ENCODE assay signal across 8 cellular contexts in genomic region chr10:6162589-6163356, GRCh38. TPM values are rescaled to one million over a fixed set of nuclear protein-coding genes. Genes with fewer than 3 reads are reported as not detected.
DNase-seq lines count a peak whose midpoint lies in the region; ATAC-seq and TF ChIP-seq lines count a peak whose summit lies in the region.

No MANE protein-coding gene starts in this region.

- H3K36me3 ChIP-seq in Caco-2 (ENCODE audit: control insufficient read depth, insufficient read depth, low read length): no peaks in the 10 kb centered on the region
- no peaks in the 10 kb centered on the region for H3K36me3 ChIP-seq in ectodermal cell (ENCODE audit: control insufficient read depth, insufficient read depth, low read length)
- H3K36me3 ChIP-seq in neutrophil: no peaks in the 10 kb centered on the region

- H3K4me1 Mint-ChIP-seq in Caco-2 (ENCODE audit: low read depth, unreplicated experiment): peaks cover 42% of the 10 kb centered on the region

- CTCF ChIA-PET in Caco-2 (lab: Charles Lee): interaction anchor here (0.6 to 2.5 kb wide), 5 partner anchors 40 to 239 kb away, joined by 3 to 19 read pairs (median 3); partner anchors contain the start of gene PFKFB3

- H3K27me3 ChIP-seq in Caco-2 (replicated peaks; ENCODE audit: control insufficient read depth, insufficient read depth, low read length) (no peaks in the 10 kb centered on the region), ectodermal cell (ENCODE audit: control insufficient read depth, insufficient read depth, low read length, poor library complexity, severe bottlenecking) (no peaks in the 10 kb centered on the region), neutrophil (no peaks in the 10 kb centered on the region)

- peaks cover 43% of the 10 kb centered on the region for H3K36me3 Mint-ChIP-seq in Caco-2 (ENCODE audit: insufficient read depth, unreplicated experiment)

- peak; percentile 68 to 73 for DNase-seq in Caco-2
- peak; percentile 36 for DNase-seq in NCI-H69 (lab: John Stamatoyannopoulos, UW)
- no peak for DNase-seq in activated CD8-positive, alpha-beta memory T cell treated with anti-CD3 and anti-CD28 coated beads, Interleukin-2, amount 50 U/mL, for 48 hours
- no peak for DNase-seq in NCI-H226

- no peak for ATAC-seq in GM21723 (IDR thresholded peaks at IDR 0.05; ENCODE audit: unreplicated experiment)
- ATAC-seq in GM21825 (IDR thresholded peaks at IDR 0.05; ENCODE audit: unreplicated experiment): no peak

- BruUV-seq in Caco-2 (replicated peaks; lab: Mats Ljungman, UMichigan): TSS peak; percentile 92

- 80 to 81% methylated on average over 12 of the region's 12 CpGs for WGBS in ectodermal cell, 2 experiments

- H3K4me3 Mint-ChIP-seq in Caco-2 (ENCODE audit: unreplicated experiment): peak overlapping the region; percentile 88

- H3K4me3 ChIP-seq in Caco-2 (ENCODE audit: low read depth, low read length) (peak overlapping the region; percentile 74), ectodermal cell (ENCODE audit: insufficient read depth, low read depth, low read length) (no peak overlapping the region), neutrophil (ENCODE audit: low read depth in 1 of 2, low read length in 1 of 2) (peak overlapping the region; percentile 75 to 78)

- POLR2A ChIA-PET in Caco-2 (lab: Charles Lee): interaction anchor here (0.6 to 1.4 kb wide), 7 partner anchors 8 to 349 kb away, joined by 3 to 16 read pairs (median 4); partner anchors contain the start of genes GDI2 and PFKFB3

- H3K4me1 ChIP-seq in Caco-2 (peaks cover 20% of the 10 kb centered on the region), ectodermal cell (ENCODE audit: control insufficient read depth, insufficient read depth, low read length) (no peaks in the 10 kb centered on the region), neutrophil (ENCODE audit: control insufficient read depth in 1 of 2, insufficient read depth in 1 of 2, low read depth in 1 of 2, low read length in 1 of 2) (peaks cover 24 to 25% of the 10 kb centered on the region in 2 experiments)

- H3K9me3 Mint-ChIP-seq in Caco-2 (ENCODE audit: unreplicated experiment): no peaks in the 10 kb centered on the region

- H3K27ac ChIP-seq in ectodermal cell (ENCODE audit: insufficient read depth, low read depth, low read length, poor library complexity, severe bottlenecking) (peak overlapping the region; percentile 27), neutrophil (peak overlapping the region; percentile 77)

- peak overlapping the region; percentile 98 for H3K27ac Mint-ChIP-seq in Caco-2 (ENCODE audit: unreplicated experiment)

- TF ChIP-seq CTCF in Caco-2 (IDR thresholded peaks at IDR 0.05; ENCODE audit: insufficient read depth in 1 of 2, low read depth in 1 of 2, low read length in 1 of 2, severe bottlenecking in 1 of 2, unreplicated experiment in 1 of 2) (no peak), neutrophil (IDR thresholded peaks at IDR 0.05) (no peak)

- intact Hi-C loops in Caco-2 (cut with micrococcal nuclease; ENCODE audit: unreplicated experiment): loop anchor here (1.0 to 5.0 kb wide), 3 partner anchors 17 to 75 kb away; partner anchors contain the start of gene RBM17

- no peaks in the 10 kb centered on the region for H3K9me3 ChIP-seq in Caco-2
- no peaks in the 10 kb centered on the region for H3K9me3 ChIP-seq in ectodermal cell (ENCODE audit: control insufficient read depth, low read length)
- H3K9me3 ChIP-seq in neutrophil: no peaks in the 10 kb centered on the region

- H3K27me3 Mint-ChIP-seq in Caco-2 (ENCODE audit: insufficient read depth, unreplicated experiment): no peaks in the 10 kb centered on the region

RNA-seq across cellular contexts. Expression of gene PFKFB3, which starts 40.0 kb away (rescaled TPM):
- 33.0 and 35.4 TPM in 2 replicates for total RNA-seq in Caco-2 (2022)
- polyA plus RNA-seq in ectodermal cell (2013, experiment 1 of 4): 26.3 TPM
- 33.7 TPM for polyA plus RNA-seq in ectodermal cell (2013, experiment 2 of 4)
- polyA plus RNA-seq in ectodermal cell (2013, experiment 3 of 4): 19.5 TPM
- 21.0 TPM for polyA plus RNA-seq in ectodermal cell (2013, experiment 4 of 4)

Comparison
In these comparisons a context has a peak if more than half of its experiments do, and no peak if none do; other contexts are left out.
1. DNase-seq: peak in Caco-2 (2 of 2) and NCI-H69 (single experiment); none in activated CD8-positive, alpha-beta memory T cell treated with anti-CD3 and anti-CD28 coated beads, Interleukin-2, amount 50 U/mL, for 48 hours (single experiment) and NCI-H226 (single experiment).